ENCODE assay signal across 11 cellular contexts in genomic region chr16:58070585-58070984, GRCh38. TPM values are rescaled to one million over a fixed set of nuclear protein-coding genes. Genes with fewer than 3 reads are reported as not detected.
"Had no signal": no experiment of that assay in that cellular context is flagged by ENCODE, and none has a peak within 500 bp of the region (broad histone marks: within the 10 kb centered on the region; RNA-seq: fewer than 3 reads in every experiment).

No MANE protein-coding gene starts in this region.

- H3K9me3 ChIP-seq: HAP-1 had no signal

- H3K27ac Mint-ChIP-seq: HFFc6, IgD-negative memory B cell had no signal

- H3K4me3 ChIP-seq: GM23248, HAP-1 had no signal

- H3K4me1 ChIP-seq: HAP-1 had no signal

- H3K4me3 Mint-ChIP-seq: HFFc6, IgD-negative memory B cell had no signal

- H3K36me3 Mint-ChIP-seq: IgD-negative memory B cell had no signal

- H3K27ac ChIP-seq: GM23248, HL-60, KMS-11 had no signal

- ATAC-seq: HCT116 had no signal

- H3K4me2 ChIP-seq: KMS-11 had no signal

- DNase-seq: GM23248, GOT3, H7, HFFc6, Karpas-422, KBM-7 had no signal

RNA-seq across cellular contexts. Expression of gene MMP15, which starts 45.0 kb away (rescaled TPM):
- polyA plus RNA-seq: IgD-negative memory B cell had no signal
